Comparison of ENCODE assay signal across 13 cellular contexts in the genomic region with DNA sequence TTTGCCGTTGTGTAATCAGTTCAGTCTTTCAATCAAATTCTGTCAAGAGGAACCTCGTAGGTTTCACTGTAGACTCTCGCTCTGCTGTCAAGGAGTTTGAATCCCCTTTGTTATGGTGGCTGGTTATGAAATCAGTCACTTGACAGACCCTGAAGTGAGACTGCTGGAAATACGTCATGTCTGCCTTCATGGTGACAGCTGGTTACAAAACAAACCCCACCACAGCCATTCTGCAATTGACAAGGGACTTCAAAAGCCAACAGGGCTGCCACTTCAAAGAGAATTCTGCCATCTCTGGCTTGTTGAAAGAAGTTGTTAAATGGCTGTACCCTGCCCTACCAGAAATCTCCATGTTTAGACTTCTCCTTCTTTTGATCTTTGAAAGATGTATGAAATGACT.
DNase-seq lines count a peak whose midpoint lies in the region; ATAC-seq, FAIRE-seq and TF ChIP-seq lines count a peak whose summit lies in the region.
"Had no signal": no experiment of that assay in that cellular context is flagged by ENCODE, and none has a peak within 500 bp of the region (broad histone marks: within the 10 kb centered on the region; RNA-seq: fewer than 3 reads in every experiment).

No MANE protein-coding gene starts in this region.

- FAIRE-seq in GM12891 (lab: Jason Lieb, UNC): peak; percentile 70
- FAIRE-seq: astrocyte had no signal

- H3K27me3 Mint-ChIP-seq in CD4-positive, alpha-beta T cell: no peaks in the 10 kb centered on the region
- no peaks in the 10 kb centered on the region for H3K27me3 Mint-ChIP-seq in T-helper 17 cell

- H3K27ac ChIP-seq in CD4-positive, alpha-beta T cell (ENCODE audit: low read depth, low read length): no peak overlapping the region

- no peaks in the 10 kb centered on the region for H3K9me3 Mint-ChIP-seq in CD4-positive, alpha-beta T cell

- peak overlapping the region; percentile 89 for H3K27ac Mint-ChIP-seq in CD4-positive, alpha-beta T cell
- no peak overlapping the region for H3K27ac Mint-ChIP-seq in T-helper 17 cell

- no peak for TF ChIP-seq CTCF in CD4-positive, alpha-beta T cell (IDR thresholded peaks at IDR 0.05)

- peaks cover 22% of the 10 kb centered on the region for H3K36me3 Mint-ChIP-seq in CD4-positive, alpha-beta T cell (ENCODE audit: low read depth)
- peaks cover 3% of the 10 kb centered on the region for H3K36me3 Mint-ChIP-seq in T-helper 17 cell (ENCODE audit: low read depth)

- TF ChIP-seq POLR2A in GM12891 (IDR thresholded peaks at IDR 0.05; ENCODE audit: low read depth, low read length): no peak

- H3K27me3 ChIP-seq in CD4-positive, alpha-beta T cell (ENCODE audit: control insufficient read depth, insufficient read depth, low read length): no peaks in the 10 kb centered on the region

- H3K4me3 Mint-ChIP-seq in CD4-positive, alpha-beta T cell: peak overlapping the region; percentile 49
- H3K4me3 Mint-ChIP-seq in T-helper 17 cell: no peak overlapping the region

- DNase-seq in CD4-positive, alpha-beta T cell: peak in 3 of 10 experiments; percentile 3 to 65 (median 23)
- DNase-seq in GM12891 (ENCODE audit: insufficient read length, low spot score) (no peak), T-helper 17 cell (no peak), medulla oblongata (ENCODE audit: extremely low spot score) (peak; percentile 37), inferior parietal cortex (ENCODE audit: extremely low spot score) (no peak), DMS153 (lab: John Stamatoyannopoulos, UW) (no peak)
- DNase-seq: activated CD4-positive, CD25-positive, alpha-beta regulatory T cell treated with anti-CD3 and anti-CD28 coated beads, Interleukin-2, amount 50 U/mL, for 72 hours; DMS 273 treated with DMSO at 0.1 percent for 48 hours; NCI-H1694 had no signal

- POLR2A ChIA-PET in CD4-positive, alpha-beta T cell (lab: Charles Lee): no interaction called here

- CTCF ChIA-PET in CD4-positive, alpha-beta T cell (lab: Charles Lee): interaction anchor here (1.8 kb wide), 1 partner anchor 327 kb away, joined by 5 read pairs; no protein-coding TSS in a partner anchor

- no peaks in the 10 kb centered on the region for H3K9me3 ChIP-seq in CD4-positive, alpha-beta T cell (ENCODE audit: control insufficient read depth, low read length)
- no peaks in the 10 kb centered on the region for H3K9me3 ChIP-seq in T-helper 17 cell (ENCODE audit: control insufficient read depth, low read length, poor library complexity, severe bottlenecking)

- H3K4me1 Mint-ChIP-seq in CD4-positive, alpha-beta T cell (ENCODE audit: low read depth): peaks cover 19% of the 10 kb centered on the region
- no peaks in the 10 kb centered on the region for H3K4me1 Mint-ChIP-seq in T-helper 17 cell

- ATAC-seq in CD4-positive, alpha-beta T cell (ENCODE audit: poor library complexity): peak; percentile 87
- ATAC-seq in T-helper 17 cell (peak; percentile 48), HG02885 (IDR thresholded peaks at IDR 0.05; ENCODE audit: poor library complexity, unreplicated experiment) (no peak), HG02884 (IDR thresholded peaks at IDR 0.05; ENCODE audit: unreplicated experiment) (no peak)
- ATAC-seq: Right ventricle myocardium inferior had no signal

- intact Hi-C loops in CD4-positive, alpha-beta T cell (cut with DNase I, micrococcal nuclease): loop anchor here in 1 of 2 experiments (2.0 kb wide), 1 partner anchor 73 kb away; no protein-coding TSS in a partner anchor

TF ChIP-seq in GM12891, 5 proteins besides CTCF, POLR2A, EP300 and RAD21:
- no peak for TF ChIP-seq POU2F2 (IDR thresholded peaks at IDR 0.05; ENCODE audit: low read depth, low read length)
- TF ChIP-seq POLR2AphosphoS5 (IDR thresholded peaks at IDR 0.05; ENCODE audit: low read depth, low read length): no peak
- TF ChIP-seq PAX5 (IDR thresholded peaks at IDR 0.05; ENCODE audit: insufficient read depth, low read length, severe bottlenecking): no peak

Comparison
In these comparisons a context has a peak if more than half of its experiments do, and no peak if none do; other contexts are left out.
1. ATAC-seq: peak in CD4-positive, alpha-beta T cell (single experiment) and T-helper 17 cell (single experiment); none in HG02885 (single experiment) and HG02884 (single experiment).